Comparison of ENCODE assay signal across 18 cellular contexts in the genomic region with DNA sequence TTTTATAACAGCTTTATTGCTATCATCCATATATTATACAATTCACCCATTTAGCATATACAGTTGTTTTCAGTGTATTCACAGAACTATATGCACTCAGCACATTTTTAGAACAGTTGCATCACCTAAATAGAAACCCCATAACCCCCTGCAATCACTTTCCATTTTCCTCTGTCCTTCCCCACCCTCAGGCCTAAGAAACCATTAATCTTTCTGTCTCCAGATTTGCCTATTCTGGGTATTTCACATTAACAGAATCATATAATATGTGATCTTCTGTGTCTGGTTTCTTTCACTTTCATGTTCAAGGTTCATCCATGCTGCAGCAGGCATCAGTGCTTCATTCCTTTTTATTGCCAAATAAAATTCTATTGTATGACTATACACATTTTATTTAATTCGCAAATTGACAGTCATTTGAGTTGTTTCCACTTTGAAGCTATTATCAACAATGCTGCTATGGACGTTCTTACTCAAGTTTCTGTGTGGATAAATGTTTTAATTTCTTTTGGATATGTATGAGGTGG. TPM values are rescaled to one million over a fixed set of nuclear protein-coding genes. Genes with fewer than 3 reads are reported as not detected.
"Had no signal": no experiment of that assay in that cellular context is flagged by ENCODE, and none has a peak within 500 bp of the region (broad histone marks: within the 10 kb centered on the region; RNA-seq: fewer than 3 reads in every experiment).

No MANE protein-coding gene starts in this region.

- ATAC-seq: gastroesophageal sphincter; left ventricle myocardium superior; naive thymus-derived CD4-positive, alpha-beta T cell; right lobe of liver had no signal

- DNase-seq: activated CD4-positive, alpha-beta T cell treated with anti-CD3 and anti-CD28 coated beads, Interleukin-2, amount 50 U/mL, for 4 hours; activated gamma-delta T cell; amniotic stem cell; dermis blood vessel endothelial cell; effector memory CD4-positive, alpha-beta T cell; immature natural killer cell; kidney glomerular epithelial cell; left ventricle myocardium superior; naive thymus-derived CD4-positive, alpha-beta T cell; right lobe of liver; small intestine; stimulated activated CD4-positive, alpha-beta T cell treated with anti-CD3 and anti-CD28 coated beads, Interleukin-15, amount 100 ng/mL, for 24 hours; stimulated activated CD4-positive, alpha-beta T cell treated with anti-CD3 and anti-CD28 coated beads, Interleukin-2, amount 100 ng/mL, for 48 hours; testis; upper lobe of left lung; WERI-Rb-1 had no signal

- FAIRE-seq: endothelial cell of umbilical vein, small intestine had no signal

RNA-seq across cellular contexts. Expression of a gene that starts 39.8 kb away (rescaled TPM):
- total RNA-seq: endothelial cell of umbilical vein had no signal
